ENCODE assay signal across 16 cellular contexts in the genomic region with DNA sequence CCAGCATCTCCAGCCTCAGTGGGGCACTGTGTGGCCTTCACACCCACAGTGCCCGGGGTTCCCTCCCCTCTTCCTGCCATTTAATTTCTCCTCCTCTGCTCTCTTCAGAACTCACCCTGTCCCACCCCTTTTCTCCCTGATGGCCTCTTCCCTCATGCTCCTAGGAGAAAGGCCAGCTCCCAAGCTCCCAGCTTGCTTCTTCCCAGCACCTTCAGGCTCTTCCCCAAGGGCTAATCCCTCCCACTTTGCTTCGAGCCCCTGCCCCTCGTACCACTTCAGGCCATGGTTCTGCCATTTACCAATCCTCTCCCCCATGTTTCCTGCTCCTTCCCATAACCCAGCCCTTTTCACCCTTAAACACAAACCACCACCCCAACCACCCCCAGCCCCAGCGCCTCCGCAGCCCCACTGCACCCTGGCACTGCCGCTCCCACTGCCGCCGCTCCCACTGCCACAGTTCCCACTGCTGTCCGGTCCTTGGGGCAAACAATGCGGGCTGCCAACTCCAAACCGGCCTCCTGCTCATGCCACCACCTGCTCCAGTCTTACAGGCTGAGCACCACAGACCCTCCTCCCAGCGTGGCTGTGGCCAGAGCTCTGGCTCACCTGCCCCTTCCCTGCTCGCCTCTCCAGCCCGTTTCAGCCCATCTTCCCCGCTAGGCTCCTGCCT. TPM values are rescaled to one million over a fixed set of nuclear protein-coding genes. Genes with fewer than 3 reads are reported as not detected.
DNase-seq lines count a peak whose midpoint lies in the region; ATAC-seq, FAIRE-seq and TF ChIP-seq lines count a peak whose summit lies in the region.
"Had no signal": no experiment of that assay in that cellular context is flagged by ENCODE, and none has a peak within 500 bp of the region (broad histone marks: within the 10 kb centered on the region; RNA-seq: fewer than 3 reads in every experiment).

No MANE protein-coding gene starts in this region.

- H3K4me3 Mint-ChIP-seq in stimulated activated naive B cell treated with anti-CD40 and anti-IgM and Interleukin-4, amounts not matched to agents 10 μg/mL and 1 μg/mL and 100 μg/mL, for 72 hours: no peak overlapping the region
- H3K4me3 Mint-ChIP-seq: IgD-negative memory B cell, memory B cell had no signal

- H3K27ac ChIP-seq in angular gyrus (ENCODE audit: low read depth, low read length) (peak overlapping the region; percentile 60), heart right ventricle (peak overlapping the region in 9 of 10 donors; percentile 6 to 88 (median 70)), rectal smooth muscle tissue (ENCODE audit: low read depth, low read length) (peak overlapping the region; percentile 75)
- H3K27ac ChIP-seq: adrenal gland, SJCRH30 had no signal

- no peaks in the 10 kb centered on the region for H3K4me1 Mint-ChIP-seq in stimulated activated naive B cell treated with anti-CD40 and anti-IgM and Interleukin-4, amounts not matched to agents 10 μg/mL and 1 μg/mL and 100 μg/mL, for 72 hours
- H3K4me1 Mint-ChIP-seq: IgD-negative memory B cell, memory B cell had no signal

- peak; percentile 6 for DNase-seq in D721Med (ENCODE audit: insufficient read length, low spot score)
- no peak for DNase-seq in heart right ventricle
- no peak for DNase-seq in KG1 (lab: John Stamatoyannopoulos, UW)
- no peak for DNase-seq in ureter (ENCODE audit: low spot score)
- no peak for DNase-seq in stimulated activated naive B cell treated with anti-CD40 and anti-IgM and Interleukin-4, amounts not matched to agents 10 μg/mL and 1 μg/mL and 100 μg/mL, for 72 hours
- DNase-seq: NCI-H510A treated with DMSO at 0.1 percent for 48 hours, retina, SJCRH30, T-helper 9 cell had no signal

- no peak overlapping the region for H3K9ac ChIP-seq in rectal smooth muscle tissue (ENCODE audit: low read length)

- no peak for TF ChIP-seq CTCF in D721Med (IDR thresholded peaks at IDR 0.05; ENCODE audit: insufficient read depth, missing control alignments)
- TF ChIP-seq CTCF in heart right ventricle (IDR thresholded peaks at IDR 0.05): no peak

- no peak for FAIRE-seq in D721Med (lab: Jason Lieb, UNC)

- H3K9me3 ChIP-seq in heart right ventricle: no peaks in the 10 kb centered on the region
- H3K9me3 ChIP-seq: adrenal gland, SJCRH30 had no signal

- WGBS in heart right ventricle, 2 donors: 61 to 67% methylated on average over 15 of the region's 15 CpGs

- no peaks in the 10 kb centered on the region for H3K9me3 Mint-ChIP-seq in stimulated activated naive B cell treated with anti-CD40 and anti-IgM and Interleukin-4, amounts not matched to agents 10 μg/mL and 1 μg/mL and 100 μg/mL, for 72 hours
- H3K9me3 Mint-ChIP-seq: IgD-negative memory B cell, memory B cell had no signal

- H3K27me3 ChIP-seq in heart right ventricle (no peaks in the 10 kb centered on the region), rectal smooth muscle tissue (ENCODE audit: control insufficient read depth, insufficient read depth, low read length) (peaks cover 2% of the 10 kb centered on the region)
- H3K27me3 ChIP-seq: adrenal gland had no signal

- no peaks in the 10 kb centered on the region for H3K36me3 Mint-ChIP-seq in stimulated activated naive B cell treated with anti-CD40 and anti-IgM and Interleukin-4, amounts not matched to agents 10 μg/mL and 1 μg/mL and 100 μg/mL, for 72 hours
- H3K36me3 Mint-ChIP-seq: IgD-negative memory B cell, memory B cell had no signal

- H3K27me3 Mint-ChIP-seq in stimulated activated naive B cell treated with anti-CD40 and anti-IgM and Interleukin-4, amounts not matched to agents 10 μg/mL and 1 μg/mL and 100 μg/mL, for 72 hours: peaks cover 5 to 29% of the 10 kb centered on the region in 2 donors
- H3K27me3 Mint-ChIP-seq: IgD-negative memory B cell had no signal

- H3K4me1 ChIP-seq in heart right ventricle (peaks cover 4 to 45% (median 27%) of the 10 kb centered on the region in 9 donors), rectal smooth muscle tissue (ENCODE audit: control insufficient read depth, insufficient read depth, low read length) (peaks cover 16% of the 10 kb centered on the region)
- H3K4me1 ChIP-seq: adrenal gland, SJCRH30 had no signal

- H3K36me3 ChIP-seq in heart right ventricle: no peaks in the 10 kb centered on the region
- no peaks in the 10 kb centered on the region for H3K36me3 ChIP-seq in rectal smooth muscle tissue (ENCODE audit: control insufficient read depth, insufficient read depth, low read length)
- H3K36me3 ChIP-seq: adrenal gland, SJCRH30 had no signal

- H3K4me3 ChIP-seq in heart right ventricle (no peak overlapping the region), rectal smooth muscle tissue (ENCODE audit: low read length) (peak overlapping the region; percentile 8)
- H3K4me3 ChIP-seq: adrenal gland, SJCRH30 had no signal

- no peak overlapping the region for H3K27ac Mint-ChIP-seq in stimulated activated naive B cell treated with anti-CD40 and anti-IgM and Interleukin-4, amounts not matched to agents 10 μg/mL and 1 μg/mL and 100 μg/mL, for 72 hours
- H3K27ac Mint-ChIP-seq: memory B cell had no signal

- intact Hi-C loops in heart right ventricle (cut with DNase I): loop anchor here in 1 of 10 donors (5.0 kb wide), 1 partner anchor 40 kb away; no protein-coding TSS in a partner anchor

- ATAC-seq in heart right ventricle (peak in 7 of 8 donors; percentile 4 to 37 (median 22)), HG02938 (IDR thresholded peaks at IDR 0.05; ENCODE audit: unreplicated experiment) (no peak)
- no peak for ATAC-seq in stimulated activated naive B cell treated with anti-CD40 and anti-IgM and Interleukin-4, amounts not matched to agents 10 μg/mL and 1 μg/mL and 100 μg/mL, for 72 hours (replicated peaks)
- ATAC-seq: activated CD4-positive, CD25-positive, alpha-beta regulatory T cell treated with anti-CD3 and anti-CD28 coated beads, Interleukin-2, amount 50 U/mL, for 24 hours had no signal

RNA-seq across cellular contexts. Expression of gene ADAM11, which starts 28.6 kb away (rescaled TPM):
- 10 to 100 TPM in 4 of 10 donors, 1 to 10 TPM in 6; 3.2 to 18.3 (median 7.8) TPM for total RNA-seq in heart right ventricle
- 10 to 100 TPM in 1 of 2 donors, under 1 TPM in 1; 0.75 to 13.0 TPM for polyA plus RNA-seq in heart right ventricle
- total RNA-seq in ureter: 2.2 TPM
- polyA plus RNA-seq: IgD-negative memory B cell had no signal

RNA-seq across cellular contexts. Expression of gene GJC1, which starts 42.7 kb away (rescaled TPM):
- 10 to 100 TPM; 13.9 to 41.5 (median 23.8) TPM for total RNA-seq in heart right ventricle
- polyA plus RNA-seq in heart right ventricle: 10 to 100 TPM; 10.9 to 17.0 TPM
- total RNA-seq in ureter: 44.0 TPM

Comparison
In these comparisons a context has a peak if more than half of its experiments do, and no peak if none do; other contexts are left out.
1. ATAC-seq: peak in heart right ventricle (7 of 8); none in HG02938 (single experiment) and stimulated activated naive B cell treated with anti-CD40 and anti-IgM and Interleukin-4, amounts not matched to agents 10 μg/mL and 1 μg/mL and 100 μg/mL, for 72 hours (0 of 2).
2. Peak in every context shown above with its lines, with median percentiles within 50 percentile points of each other: H3K27ac ChIP-seq.